11 cellular contexts compared by ENCODE assay signal in the genomic region with DNA sequence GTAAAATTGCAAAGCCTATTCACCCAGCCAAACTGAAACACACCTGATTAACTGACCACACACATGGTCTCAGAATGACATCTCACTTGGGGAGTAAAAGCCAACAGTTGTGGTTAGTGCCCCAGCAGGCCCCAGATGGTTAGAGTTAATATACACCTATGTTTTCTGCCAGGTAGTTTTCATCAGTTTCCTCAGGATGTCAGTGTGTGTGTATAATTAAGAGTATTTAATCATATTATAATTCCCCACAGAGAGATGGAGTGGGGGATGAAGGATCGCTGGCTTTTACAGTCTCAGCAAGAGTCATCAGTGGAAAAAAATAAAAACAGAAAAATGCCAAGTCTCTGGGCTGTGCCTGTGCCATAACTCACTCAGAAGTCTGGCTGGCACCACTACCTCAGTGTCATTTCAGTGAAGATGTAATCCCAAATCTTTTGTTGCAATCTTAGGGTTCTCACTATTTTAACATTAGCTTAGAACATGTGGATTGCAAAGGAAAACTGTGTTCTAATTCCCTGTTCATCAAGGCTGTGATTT.
DNase-seq lines count a peak whose midpoint lies in the region; ATAC-seq and TF ChIP-seq lines count a peak whose summit lies in the region.
"Had no signal": no experiment of that assay in that cellular context is flagged by ENCODE, and none has a peak within 500 bp of the region (broad histone marks: within the 10 kb centered on the region; RNA-seq: fewer than 3 reads in every experiment).

No MANE protein-coding gene starts in this region.

- H3K9me3 ChIP-seq in ascending aorta, result no peaks in the 10 kb centered on the region
- no peaks in the 10 kb centered on the region for H3K9me3 ChIP-seq in suprapubic skin

- H3K4me1 ChIP-seq in ascending aorta (peaks cover 4 to 40% of the 10 kb centered on the region in 2 donors), suprapubic skin (peaks cover 73% of the 10 kb centered on the region)

- no peaks in the 10 kb centered on the region for H3K36me3 Mint-ChIP-seq in activated naive CD4-positive, alpha-beta T cell treated with anti-CD3 and anti-CD28 coated beads, Interleukin-2, amount 50 U/mL, for 72 hours

- H3K27ac Mint-ChIP-seq in activated naive CD4-positive, alpha-beta T cell treated with anti-CD3 and anti-CD28 coated beads, Interleukin-2, amount 50 U/mL, for 72 hours, result no peak overlapping the region

- no peaks in the 10 kb centered on the region for H3K36me3 ChIP-seq in ascending aorta
- H3K36me3 ChIP-seq in suprapubic skin, result no peaks in the 10 kb centered on the region

- WGBS in suprapubic skin, result 21% methylated on average over 1 of the region's 1 CpG

- H3K27ac ChIP-seq in ascending aorta, result peak overlapping the region; percentile 47 to 53
- peak overlapping the region; percentile 52 for H3K27ac ChIP-seq in suprapubic skin

- no peaks in the 10 kb centered on the region for H3K9me3 Mint-ChIP-seq in activated naive CD4-positive, alpha-beta T cell treated with anti-CD3 and anti-CD28 coated beads, Interleukin-2, amount 50 U/mL, for 72 hours

- TF ChIP-seq CTCF in ascending aorta (IDR thresholded peaks at IDR 0.05) (no peak), suprapubic skin (IDR thresholded peaks at IDR 0.05) (no peak)

- intact Hi-C loops in ascending aorta (cut with DNase I), result no loop called here
- intact Hi-C loops in posterior cingulate gyrus (cut with DNase I), result no loop called here

- TF ChIP-seq POLR2A in suprapubic skin (IDR thresholded peaks at IDR 0.05), result no peak

- H3K27me3 ChIP-seq in ascending aorta (no peaks in the 10 kb centered on the region), suprapubic skin (no peaks in the 10 kb centered on the region)

- no peak for TF ChIP-seq EP300 in suprapubic skin (IDR thresholded peaks at IDR 0.05)

- no peak for DNase-seq in activated CD4-positive, CD25-positive, alpha-beta regulatory T cell treated with anti-CD3 and anti-CD28 coated beads, Interleukin-2, amount 50 U/mL, for 72 hours
- DNase-seq in ascending aorta (ENCODE audit: low spot score in 2 of 2), result no peak
- no peak for DNase-seq in suprapubic skin (ENCODE audit: low spot score in 2 of 2)
- no peak for DNase-seq in activated naive CD4-positive, alpha-beta T cell treated with anti-CD3 and anti-CD28 coated beads, Interleukin-2, amount 50 U/mL, for 72 hours (ENCODE audit: low spot score in 2 of 2)
- no peak for DNase-seq in posterior cingulate gyrus
- DNase-seq: ACHN; activated CD8-positive, alpha-beta memory T cell treated with anti-CD3 and anti-CD28 coated beads for 24 hours; NCI-H226 had no signal

- ATAC-seq in activated CD4-positive, CD25-positive, alpha-beta regulatory T cell treated with anti-CD3 and anti-CD28 coated beads, Interleukin-2, amount 50 U/mL, for 24 hours, result peak; percentile 26 to 55
- ATAC-seq in HG03045 (IDR thresholded peaks at IDR 0.05; ENCODE audit: unreplicated experiment) (peak; percentile 68), GM18519 (IDR thresholded peaks at IDR 0.05; ENCODE audit: low FRiP score, unreplicated experiment) (no peak)
- no peak for ATAC-seq in activated naive CD4-positive, alpha-beta T cell treated with anti-CD3 and anti-CD28 coated beads, Interleukin-2, amount 50 U/mL, for 72 hours

- H3K4me3 ChIP-seq in ascending aorta (no peak overlapping the region), suprapubic skin (no peak overlapping the region)

Comparison
In these comparisons a context has a peak if more than half of its experiments do, and no peak if none do; other contexts are left out.
1. ATAC-seq: peak in activated CD4-positive, CD25-positive, alpha-beta regulatory T cell treated with anti-CD3 and anti-CD28 coated beads, Interleukin-2, amount 50 U/mL, for 24 hours (2 of 2) and HG03045 (single experiment); none in activated naive CD4-positive, alpha-beta T cell treated with anti-CD3 and anti-CD28 coated beads, Interleukin-2, amount 50 U/mL, for 72 hours (0 of 2) and GM18519 (single experiment).